In the genomic region with DNA sequence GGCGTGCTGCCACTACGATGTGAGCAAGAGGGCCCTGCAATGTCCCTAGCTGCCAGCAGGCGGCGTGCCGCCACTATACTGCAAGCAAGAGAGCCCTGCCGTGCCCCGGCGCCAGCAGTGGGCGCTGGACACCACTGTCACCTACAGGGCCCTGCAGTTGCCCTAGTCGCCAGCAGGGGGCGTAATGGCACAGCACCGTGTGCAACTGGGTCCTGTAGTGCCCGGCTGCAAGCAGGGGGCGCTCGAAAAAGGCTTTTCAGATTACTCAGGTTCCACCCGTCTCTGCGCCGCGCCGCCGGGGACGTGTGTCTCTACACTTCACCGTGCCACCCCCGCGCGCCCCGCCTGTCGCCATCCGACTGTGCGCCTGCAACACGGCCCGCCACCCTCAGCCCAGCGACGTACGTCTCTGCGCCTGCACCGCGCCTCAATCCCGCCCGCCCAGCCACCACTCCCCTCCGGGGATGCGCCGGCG, we compare ENCODE assay signal across 1 cellular context.
TF ChIP-seq lines count a peak whose summit lies in the region.

No MANE protein-coding gene starts in this region.

TF ChIP-seq in WTC11, 78 proteins besides CTCF, POLR2A, EP300 and RAD21 (continued from another document):
- TF ChIP-seq, protein P1, sequence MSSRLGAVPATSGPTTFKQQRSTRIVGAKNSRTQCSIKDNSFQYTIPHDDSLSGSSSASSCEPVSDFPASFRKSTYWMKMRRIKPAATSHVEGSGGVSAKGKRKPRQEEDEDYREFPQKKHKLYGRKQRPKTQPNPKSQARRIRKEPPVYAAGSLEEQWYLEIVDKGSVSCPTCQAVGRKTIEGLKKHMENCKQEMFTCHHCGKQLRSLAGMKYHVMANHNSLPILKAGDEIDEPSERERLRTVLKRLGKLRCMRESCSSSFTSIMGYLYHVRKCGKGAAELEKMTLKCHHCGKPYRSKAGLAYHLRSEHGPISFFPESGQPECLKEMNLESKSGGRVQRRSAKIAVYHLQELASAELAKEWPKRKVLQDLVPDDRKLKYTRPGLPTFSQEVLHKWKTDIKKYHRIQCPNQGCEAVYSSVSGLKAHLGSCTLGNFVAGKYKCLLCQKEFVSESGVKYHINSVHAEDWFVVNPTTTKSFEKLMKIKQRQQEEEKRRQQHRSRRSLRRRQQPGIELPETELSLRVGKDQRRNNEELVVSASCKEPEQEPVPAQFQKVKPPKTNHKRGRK (CRISPR knock-in tag; IDR thresholded peaks at IDR 0.05; ENCODE audit: borderline replicate concordance), result no peak
- no peak for TF ChIP-seq SP1 (CRISPR knock-in tag; conservative IDR thresholded peaks at IDR 0.05)
